3 cellular contexts compared by ENCODE assay signal in the genomic region with DNA sequence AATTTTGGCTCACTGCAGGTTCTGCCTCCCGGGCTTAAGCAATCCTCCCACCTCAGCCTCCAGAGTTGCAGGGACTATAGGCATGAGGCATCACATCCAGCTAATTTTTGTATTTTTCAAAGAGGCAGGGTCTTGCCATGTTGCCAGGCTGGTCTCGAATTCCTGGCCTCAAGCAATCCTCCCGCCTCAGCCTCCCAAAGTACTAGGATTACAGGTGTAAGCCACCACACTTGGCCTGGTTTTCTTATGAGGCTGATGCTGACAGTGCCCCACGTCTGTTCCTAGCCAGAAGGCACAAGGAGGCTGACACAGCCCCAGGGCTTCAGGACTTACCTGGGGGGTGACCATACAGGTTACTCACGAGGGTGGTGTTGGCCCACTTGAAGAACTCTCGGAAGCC. TPM values are rescaled to one million over a fixed set of nuclear protein-coding genes. Genes with fewer than 3 reads are reported as not detected.
"Had no signal": no experiment of that assay in that cellular context is flagged by ENCODE, and none has a peak within 500 bp of the region (broad histone marks: within the 10 kb centered on the region; RNA-seq: fewer than 3 reads in every experiment).

No MANE protein-coding gene starts in this region.

- H3K4me3 ChIP-seq: GM12878 had no signal

- DNase-seq: GDM1, GF-D8 had no signal

- ATAC-seq: GM12878 had no signal

RNA-seq across cellular contexts. Expression of a gene that starts 53.1 kb away (rescaled TPM):
- total RNA-seq: GM12878 had no signal
